ENCODE assay signal across 14 cellular contexts in the genomic region with DNA sequence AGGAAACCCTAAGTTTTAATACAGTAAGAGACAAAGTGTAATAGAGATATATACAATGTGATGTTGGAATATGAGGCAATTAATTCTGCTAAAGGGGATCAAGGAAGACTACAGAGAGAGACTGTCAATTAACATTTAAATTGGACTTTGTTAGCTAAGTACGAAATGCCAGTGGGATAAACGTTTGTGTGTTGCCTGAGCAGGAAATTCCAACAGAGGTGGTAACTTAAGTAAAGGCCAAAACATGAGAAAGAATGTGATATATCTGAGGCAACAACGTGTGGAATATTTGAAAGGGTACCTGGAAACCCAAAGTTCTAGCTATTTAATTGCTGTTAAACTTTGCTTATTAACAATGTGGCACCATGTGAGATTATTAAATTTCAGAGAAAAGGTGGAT.
"Had no signal": no experiment of that assay in that cellular context is flagged by ENCODE, and none has a peak within 500 bp of the region (broad histone marks: within the 10 kb centered on the region; RNA-seq: fewer than 3 reads in every experiment).

No MANE protein-coding gene starts in this region.

- ATAC-seq: activated CD8-positive, alpha-beta T cell treated with anti-CD3 and anti-CD28 coated beads for 36 hours; activated naive CD8-positive, alpha-beta T cell treated with anti-CD3 and anti-CD28 coated beads, Interleukin-2, amount 50 U/mL, for 24 hours; gastroesophageal sphincter; left colon had no signal

- H3K4me1 ChIP-seq: gastroesophageal sphincter, thyroid gland, vagina had no signal

- DNase-seq: activated CD4-positive, alpha-beta T cell treated with anti-CD3 and anti-CD28 coated beads for 1 hour; activated CD8-positive, alpha-beta memory T cell treated with anti-CD3 and anti-CD28 coated beads, Interleukin-2, amount 50 U/mL, for 48 hours; activated CD8-positive, alpha-beta T cell treated with anti-CD3 and anti-CD28 coated beads for 36 hours; activated naive CD4-positive, alpha-beta T cell treated with Interleukin-2 at 50 U/mL for 16 hours; activated naive CD8-positive, alpha-beta T cell treated with anti-CD3 and anti-CD28 coated beads, Interleukin-2, amount 50 U/mL, for 24 hours; central memory CD4-positive, alpha-beta T cell; cortex of kidney; effector CD8-positive, alpha-beta T cell; left colon; mammary epithelial cell; ovary; thyroid gland had no signal

- H3K27me3 ChIP-seq: gastroesophageal sphincter, ovary, thyroid gland, vagina had no signal

- H3K27ac ChIP-seq: gastroesophageal sphincter, ovary, thyroid gland, vagina had no signal

- H3K36me3 ChIP-seq: gastroesophageal sphincter, ovary, thyroid gland, vagina had no signal

- H3K9me3 ChIP-seq: gastroesophageal sphincter, ovary, thyroid gland, vagina had no signal

- H3K4me3 ChIP-seq: gastroesophageal sphincter, ovary, thyroid gland, vagina had no signal
